In genomic region chr4:123631699-123632098, GRCh38 we compare ENCODE assay signal across 15 cellular contexts.
DNase-seq lines count a peak whose midpoint lies in the region; ATAC-seq, FAIRE-seq and TF ChIP-seq lines count a peak whose summit lies in the region.
"Had no signal": no experiment of that assay in that cellular context is flagged by ENCODE, and none has a peak within 500 bp of the region (broad histone marks: within the 10 kb centered on the region; RNA-seq: fewer than 3 reads in every experiment).

No MANE protein-coding gene starts in this region.

- no peaks in the 10 kb centered on the region for H3K9me3 ChIP-seq in HAP-1
- H3K9me3 ChIP-seq: right lobe of liver had no signal

- ATAC-seq in stimulated activated naive CD8-positive, alpha-beta T cell treated with anti-CD3 and anti-CD28 coated beads, Interleukin-15, Interleukin-2, amounts not matched to agents 100 U/mL and 50 U/mL, for 24 hours = peak; percentile 65
- ATAC-seq: K562, right lobe of liver had no signal

- in situ Hi-C loops in HAP-1 (cut with MboI; ENCODE audit: low sequenced_read_pairs) = no loop called here

- no peaks in the 10 kb centered on the region for H3K36me3 ChIP-seq in HAP-1 (replicated peaks)
- H3K36me3 ChIP-seq: right lobe of liver had no signal

- H3K4me1 ChIP-seq in HAP-1 = peaks cover 8% of the 10 kb centered on the region
- H3K4me1 ChIP-seq: right lobe of liver had no signal

- peaks cover 11% of the 10 kb centered on the region for H3K36me3 Mint-ChIP-seq in chondrocyte (ENCODE audit: low read depth)
- H3K36me3 Mint-ChIP-seq: activated CD4-positive, alpha-beta memory T cell treated with anti-CD3 and anti-CD28 coated beads for 36 hours had no signal

- H3K27me3 Mint-ChIP-seq in chondrocyte (ENCODE audit: low read depth) = no peaks in the 10 kb centered on the region
- H3K27me3 Mint-ChIP-seq: activated CD4-positive, alpha-beta memory T cell treated with anti-CD3 and anti-CD28 coated beads for 36 hours had no signal

- peaks cover 11% of the 10 kb centered on the region for H3K4me1 Mint-ChIP-seq in chondrocyte (ENCODE audit: low read depth)

- H3K4me3 Mint-ChIP-seq in chondrocyte (ENCODE audit: unreplicated experiment) = no peak overlapping the region
- H3K4me3 Mint-ChIP-seq: activated CD4-positive, alpha-beta memory T cell treated with anti-CD3 and anti-CD28 coated beads for 36 hours had no signal

- peak; percentile 100 for FAIRE-seq in TTC549 (lab: Jason Lieb, UNC)
- FAIRE-seq: K562 had no signal

- peaks cover 26% of the 10 kb centered on the region for H3K9me3 Mint-ChIP-seq in chondrocyte (ENCODE audit: low read depth)

- H3K27me3 ChIP-seq in HAP-1 (ENCODE audit: low read depth) = no peaks in the 10 kb centered on the region
- H3K27me3 ChIP-seq: right lobe of liver had no signal

- DNase-seq in HAP-1 (ENCODE audit: low spot score in 2 of 2) (peak; percentile 36 to 83), glomerular visceral epithelial cell (ENCODE audit: extremely low spot score) (peak; percentile 12), NCI-H446 treated with DMSO at 0.1 percent for 48 hours (lab: John Stamatoyannopoulos, UW) (no peak), chondrocyte (ENCODE audit: low spot score) (no peak), retina (no peak)
- no peak for DNase-seq in stimulated activated naive CD8-positive, alpha-beta T cell treated with anti-CD3 and anti-CD28 coated beads, Interleukin-15, Interleukin-2, amounts not matched to agents 100 U/mL and 50 U/mL, for 24 hours
- DNase-seq: activated CD4-positive, alpha-beta memory T cell treated with anti-CD3 and anti-CD28 coated beads for 36 hours; activated gamma-delta T cell; caudate nucleus; COR-L47; NCI-H2081; right lobe of liver; T-helper 2 cell had no signal

- no peak overlapping the region for H3K27ac Mint-ChIP-seq in chondrocyte (ENCODE audit: unreplicated experiment)
- H3K27ac Mint-ChIP-seq: activated CD4-positive, alpha-beta memory T cell treated with anti-CD3 and anti-CD28 coated beads for 36 hours had no signal

- no peak overlapping the region for H3K4me3 ChIP-seq in HAP-1
- H3K4me3 ChIP-seq: K562, right lobe of liver had no signal

- no peak for TF ChIP-seq CTCF in chondrocyte (IDR thresholded peaks at IDR 0.05)

Comparison
In these comparisons a context has a peak if more than half of its experiments do, and no peak if none do; other contexts are left out.
1. DNase-seq: peak in HAP-1 (2 of 2) and glomerular visceral epithelial cell (single experiment); none in stimulated activated naive CD8-positive, alpha-beta T cell treated with anti-CD3 and anti-CD28 coated beads, Interleukin-15, Interleukin-2, amounts not matched to agents 100 U/mL and 50 U/mL, for 24 hours (single experiment), NCI-H446 treated with DMSO at 0.1 percent for 48 hours (single experiment), chondrocyte (single experiment) and retina (single experiment).